In genomic region chr3:184652465-184652864, GRCh38 we compare ENCODE assay signal across 14 cellular contexts. TPM values are rescaled to one million over a fixed set of nuclear protein-coding genes. Genes with fewer than 3 reads are reported as not detected.
A peak's percentile ranks its signal among the peaks of the same experiment; 100 is the strongest.
DNase-seq lines count a peak whose midpoint lies in the region; ATAC-seq and TF ChIP-seq lines count a peak whose summit lies in the region.
"Had no signal": no experiment of that assay in that cellular context is flagged by ENCODE, and none has a peak within 500 bp of the region (broad histone marks: within the 10 kb centered on the region; RNA-seq: fewer than 3 reads in every experiment).

No MANE protein-coding gene starts in this region.

- H3K4me1 ChIP-seq in esophagus (ENCODE audit: control insufficient read depth in 2 of 2, insufficient read depth in 2 of 2, low read length in 1 of 2) (peaks cover 4 to 24% of the 10 kb centered on the region in 2 donors), trophoblast cell (ENCODE audit: control insufficient read depth in 1 of 2, insufficient read depth in 2 of 2, low read length in 2 of 2) (peaks cover 24 to 30% of the 10 kb centered on the region in 2 experiments), lower lobe of right lung (no peaks in the 10 kb centered on the region)

- H3K79me2 ChIP-seq in trophoblast cell (ENCODE audit: control insufficient read depth, insufficient read depth, low read length, poor library complexity), result no peaks in the 10 kb centered on the region

- no peak overlapping the region for H3K27ac Mint-ChIP-seq in activated CD4-positive, alpha-beta T cell treated with anti-CD3 and anti-CD28 coated beads, Interleukin-2, amount 10 ng/mL, durations not matched to agents 24 days and 14 days
- H3K27ac Mint-ChIP-seq: naive thymus-derived CD4-positive, alpha-beta T cell had no signal

- H3K4me3 Mint-ChIP-seq in activated CD4-positive, alpha-beta T cell treated with anti-CD3 and anti-CD28 coated beads, Interleukin-2, amount 10 ng/mL, durations not matched to agents 24 days and 14 days, result no peak overlapping the region
- H3K4me3 Mint-ChIP-seq: naive thymus-derived CD4-positive, alpha-beta T cell had no signal

- intact Hi-C loops in activated CD4-positive, alpha-beta T cell treated with anti-CD3 and anti-CD28 coated beads, Interleukin-2, amount 10 ng/mL, durations not matched to agents 24 days and 14 days (cut with micrococcal nuclease), result no loop called here
- intact Hi-C loops in lower lobe of right lung (cut with DNase I), result no loop called here

- peak overlapping the region; percentile 26 for H2AK5ac ChIP-seq in trophoblast cell (ENCODE audit: low read length)

- no peak overlapping the region for H3K4me2 ChIP-seq in trophoblast cell (ENCODE audit: low read length)

- H3K9ac ChIP-seq in trophoblast cell (ENCODE audit: low read length), result no peak overlapping the region

- no peak for TF ChIP-seq RAD21 in Ishikawa (IDR thresholded peaks at IDR 0.05; ENCODE audit: low read depth)

- H2AFZ ChIP-seq in trophoblast cell (ENCODE audit: insufficient read depth, low read length, poor library complexity), result no peak overlapping the region

- H3K4me3 ChIP-seq in esophagus (ENCODE audit: low read depth in 1 of 2, low read length in 2 of 2) (no peak overlapping the region), trophoblast cell (ENCODE audit: low read depth, low read length) (no peak overlapping the region), lower lobe of right lung (no peak overlapping the region)

- CTCF ChIA-PET in RWPE1 (lab: Yijun Ruan, JAX), result no interaction called here

- H3K27ac ChIP-seq in RWPE1, result peak overlapping the region; percentile 93
- peak overlapping the region; percentile 87 to 96 for H3K27ac ChIP-seq in esophagus (ENCODE audit: low read depth in 2 of 2, low read length in 1 of 2)
- H3K27ac ChIP-seq in trophoblast cell (ENCODE audit: low read depth, low read length), result no peak overlapping the region
- H3K27ac ChIP-seq in lower lobe of right lung, result no peak overlapping the region

- H3K27me3 Mint-ChIP-seq in activated CD4-positive, alpha-beta T cell treated with anti-CD3 and anti-CD28 coated beads, Interleukin-2, amount 10 ng/mL, durations not matched to agents 24 days and 14 days, result peaks cover 7% of the 10 kb centered on the region

- peak overlapping the region; percentile 45 for H2BK5ac ChIP-seq in trophoblast cell (ENCODE audit: low read depth, low read length, poor library complexity)

- TF ChIP-seq CTCF in RWPE1 (conservative IDR thresholded peaks at IDR 0.05; ENCODE audit: low read depth), result no peak
- no peak for TF ChIP-seq CTCF in lower lobe of right lung (IDR thresholded peaks at IDR 0.05)

- H4K91ac ChIP-seq in trophoblast cell (ENCODE audit: low read depth, low read length), result peak overlapping the region; percentile 77

- DNase-seq in RWPE1 (ENCODE audit: low spot score) (peak; percentile 50), trophoblast cell (peak; percentile 92 to 95), H4 (ENCODE audit: low spot score) (no peak), lower lobe of right lung (no peak)
- no peak for DNase-seq in activated CD4-positive, alpha-beta T cell treated with anti-CD3 and anti-CD28 coated beads, Interleukin-2, amount 10 ng/mL, durations not matched to agents 24 days and 14 days
- DNase-seq: activated CD4-positive, alpha-beta T cell treated with anti-CD3 and anti-CD28 coated beads, Interleukin-2, amount 50 U/mL, for 48 hours; activated T-cell treated with anti-CD3 and anti-CD28 coated beads, Interleukin-2, amount 50 U/mL, for 48 hours; erythroblast; naive thymus-derived CD4-positive, alpha-beta T cell; NCI-H187; NCI-H524 treated with DMSO at 0.1 percent for 48 hours had no signal

- no peak overlapping the region for H3K18ac ChIP-seq in trophoblast cell (ENCODE audit: low read length)

- H4K8ac ChIP-seq in trophoblast cell (ENCODE audit: low read depth, low read length), result no peak overlapping the region

- H2BK120ac ChIP-seq in trophoblast cell (ENCODE audit: insufficient read depth, low read length, poor library complexity), result peak overlapping the region; percentile 55

- 43 to 70% methylated on average over 6 of the region's 6 CpGs for WGBS in esophagus, 2 donors
- WGBS in trophoblast cell (ENCODE audit: extremely low coverage, insufficient coverage, insufficient read length), result no CpG with 5 or more reads among the region's 6 CpGs

- H3K4ac ChIP-seq in trophoblast cell (ENCODE audit: low read depth, low read length), result no peak overlapping the region

- no peaks in the 10 kb centered on the region for H3K9me3 ChIP-seq in esophagus (ENCODE audit: control insufficient read depth in 2 of 2, insufficient read depth in 1 of 2, low read depth in 1 of 2, low read length in 1 of 2)
- H3K9me3 ChIP-seq in trophoblast cell (ENCODE audit: insufficient read depth, low read depth, low read length), result no peaks in the 10 kb centered on the region
- no peaks in the 10 kb centered on the region for H3K9me3 ChIP-seq in lower lobe of right lung

- POLR2A ChIA-PET in RWPE1 (lab: Yijun Ruan, JAX; ENCODE audit: low non-redundant PET), result no interaction called here

- peak overlapping the region; percentile 75 for H2BK12ac ChIP-seq in trophoblast cell (ENCODE audit: low read length)

- peak overlapping the region; percentile 32 for H3K14ac ChIP-seq in trophoblast cell (ENCODE audit: low read length)

- peaks cover 13% of the 10 kb centered on the region for H3K4me1 Mint-ChIP-seq in activated CD4-positive, alpha-beta T cell treated with anti-CD3 and anti-CD28 coated beads, Interleukin-2, amount 10 ng/mL, durations not matched to agents 24 days and 14 days

- no peaks in the 10 kb centered on the region for H3K27me3 ChIP-seq in esophagus (ENCODE audit: control insufficient read depth in 1 of 2, insufficient read depth in 2 of 2, low read length in 2 of 2)
- no peaks in the 10 kb centered on the region for H3K27me3 ChIP-seq in trophoblast cell (ENCODE audit: insufficient read depth, low read length)
- no peaks in the 10 kb centered on the region for H3K27me3 ChIP-seq in lower lobe of right lung (ENCODE audit: low read depth)

- no peaks in the 10 kb centered on the region for H3K36me3 Mint-ChIP-seq in activated CD4-positive, alpha-beta T cell treated with anti-CD3 and anti-CD28 coated beads, Interleukin-2, amount 10 ng/mL, durations not matched to agents 24 days and 14 days (ENCODE audit: low read depth)

- no peak overlapping the region for H4K12ac ChIP-seq in trophoblast cell (ENCODE audit: low read depth, low read length)

- peaks cover 10% of the 10 kb centered on the region for H3K79me1 ChIP-seq in trophoblast cell (ENCODE audit: low read length)

- ATAC-seq in lower lobe of right lung, result no peak
- ATAC-seq: left lobe of liver; naive thymus-derived CD4-positive, alpha-beta T cell had no signal

- TF ChIP-seq EP300 in Ishikawa (IDR thresholded peaks at IDR 0.05; ENCODE audit: borderline replicate concordance), result no peak

- H3K23ac ChIP-seq in trophoblast cell (ENCODE audit: low read length), result no peak overlapping the region

- H3K9me3 Mint-ChIP-seq in activated CD4-positive, alpha-beta T cell treated with anti-CD3 and anti-CD28 coated beads, Interleukin-2, amount 10 ng/mL, durations not matched to agents 24 days and 14 days, result no peaks in the 10 kb centered on the region

- no peaks in the 10 kb centered on the region for H3K36me3 ChIP-seq in esophagus (ENCODE audit: control insufficient read depth in 2 of 2, insufficient read depth in 2 of 2, low read length in 1 of 2)
- no peaks in the 10 kb centered on the region for H3K36me3 ChIP-seq in trophoblast cell (ENCODE audit: control insufficient read depth in 1 of 2, insufficient read depth in 2 of 2, low read length in 2 of 2)
- H3K36me3 ChIP-seq in lower lobe of right lung, result no peaks in the 10 kb centered on the region

TF ChIP-seq in Ishikawa, 13 proteins besides CTCF, POLR2A, EP300 and RAD21:
- TF ChIP-seq NFIC (IDR thresholded peaks at IDR 0.05), result no peak
- peak; percentile 84 for TF ChIP-seq EGR1 (IDR thresholded peaks at IDR 0.05)
TF ChIP-seq in Ishikawa: peak in this region for 1.

RNA-seq across cellular contexts. Expression of gene MAGEF1, which starts 59.4 kb away (rescaled TPM):
- polyA plus RNA-seq in esophagus, result 10 to 100 TPM; 25.7 to 27.2 TPM
- polyA plus RNA-seq in trophoblast cell (2013), result 28.9 and 31.1 TPM in 2 replicates
- total RNA-seq in activated CD4-positive, alpha-beta T cell treated with anti-CD3 and anti-CD28 coated beads, Interleukin-2, amount 10 ng/mL, durations not matched to agents 24 days and 14 days, result 14.3 and 15.0 TPM in 2 replicates
- 51.8 and 55.4 TPM in 2 replicates for total RNA-seq in H4 (2014; rRNA removed; shearing (Covaris generic))
- 23.5 TPM for total RNA-seq in lower lobe of right lung

Comparison
In these comparisons a context has a peak if more than half of its experiments do, and no peak if none do; other contexts are left out.
1. DNase-seq: peak in RWPE1 (single experiment) and trophoblast cell (2 of 2); none in activated CD4-positive, alpha-beta T cell treated with anti-CD3 and anti-CD28 coated beads, Interleukin-2, amount 10 ng/mL, durations not matched to agents 24 days and 14 days (single experiment), H4 (single experiment) and lower lobe of right lung (single experiment).
2. H3K27ac ChIP-seq: peak in RWPE1 (single experiment) and esophagus (2 of 2); none in trophoblast cell (single experiment) and lower lobe of right lung (single experiment).